ENCODE assay signal across 1 cellular context in the genomic region with DNA sequence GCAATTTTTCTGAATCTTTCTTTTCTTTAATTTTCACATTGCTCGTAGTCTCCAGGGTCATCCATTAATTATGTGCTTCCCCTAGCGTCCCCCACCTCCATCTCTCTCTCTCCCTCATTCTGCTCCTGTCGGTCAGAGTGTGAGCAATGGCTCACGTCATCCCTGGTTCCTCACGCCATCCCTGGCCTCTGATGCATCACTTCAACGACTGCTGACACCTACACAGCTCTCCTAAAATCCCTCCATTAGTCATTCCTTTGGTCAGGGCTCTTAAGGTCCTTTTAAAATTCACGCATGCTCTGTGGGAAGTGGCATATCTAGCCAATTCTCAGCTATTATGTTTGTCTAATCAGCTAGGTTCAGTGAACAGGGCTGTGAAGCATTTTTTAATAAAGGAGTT.
TF ChIP-seq lines count a peak whose summit lies in the region.

No MANE protein-coding gene starts in this region.

TF ChIP-seq in GM23338, 12 proteins besides CTCF, POLR2A, EP300 and RAD21:
- TF ChIP-seq, protein P1, sequence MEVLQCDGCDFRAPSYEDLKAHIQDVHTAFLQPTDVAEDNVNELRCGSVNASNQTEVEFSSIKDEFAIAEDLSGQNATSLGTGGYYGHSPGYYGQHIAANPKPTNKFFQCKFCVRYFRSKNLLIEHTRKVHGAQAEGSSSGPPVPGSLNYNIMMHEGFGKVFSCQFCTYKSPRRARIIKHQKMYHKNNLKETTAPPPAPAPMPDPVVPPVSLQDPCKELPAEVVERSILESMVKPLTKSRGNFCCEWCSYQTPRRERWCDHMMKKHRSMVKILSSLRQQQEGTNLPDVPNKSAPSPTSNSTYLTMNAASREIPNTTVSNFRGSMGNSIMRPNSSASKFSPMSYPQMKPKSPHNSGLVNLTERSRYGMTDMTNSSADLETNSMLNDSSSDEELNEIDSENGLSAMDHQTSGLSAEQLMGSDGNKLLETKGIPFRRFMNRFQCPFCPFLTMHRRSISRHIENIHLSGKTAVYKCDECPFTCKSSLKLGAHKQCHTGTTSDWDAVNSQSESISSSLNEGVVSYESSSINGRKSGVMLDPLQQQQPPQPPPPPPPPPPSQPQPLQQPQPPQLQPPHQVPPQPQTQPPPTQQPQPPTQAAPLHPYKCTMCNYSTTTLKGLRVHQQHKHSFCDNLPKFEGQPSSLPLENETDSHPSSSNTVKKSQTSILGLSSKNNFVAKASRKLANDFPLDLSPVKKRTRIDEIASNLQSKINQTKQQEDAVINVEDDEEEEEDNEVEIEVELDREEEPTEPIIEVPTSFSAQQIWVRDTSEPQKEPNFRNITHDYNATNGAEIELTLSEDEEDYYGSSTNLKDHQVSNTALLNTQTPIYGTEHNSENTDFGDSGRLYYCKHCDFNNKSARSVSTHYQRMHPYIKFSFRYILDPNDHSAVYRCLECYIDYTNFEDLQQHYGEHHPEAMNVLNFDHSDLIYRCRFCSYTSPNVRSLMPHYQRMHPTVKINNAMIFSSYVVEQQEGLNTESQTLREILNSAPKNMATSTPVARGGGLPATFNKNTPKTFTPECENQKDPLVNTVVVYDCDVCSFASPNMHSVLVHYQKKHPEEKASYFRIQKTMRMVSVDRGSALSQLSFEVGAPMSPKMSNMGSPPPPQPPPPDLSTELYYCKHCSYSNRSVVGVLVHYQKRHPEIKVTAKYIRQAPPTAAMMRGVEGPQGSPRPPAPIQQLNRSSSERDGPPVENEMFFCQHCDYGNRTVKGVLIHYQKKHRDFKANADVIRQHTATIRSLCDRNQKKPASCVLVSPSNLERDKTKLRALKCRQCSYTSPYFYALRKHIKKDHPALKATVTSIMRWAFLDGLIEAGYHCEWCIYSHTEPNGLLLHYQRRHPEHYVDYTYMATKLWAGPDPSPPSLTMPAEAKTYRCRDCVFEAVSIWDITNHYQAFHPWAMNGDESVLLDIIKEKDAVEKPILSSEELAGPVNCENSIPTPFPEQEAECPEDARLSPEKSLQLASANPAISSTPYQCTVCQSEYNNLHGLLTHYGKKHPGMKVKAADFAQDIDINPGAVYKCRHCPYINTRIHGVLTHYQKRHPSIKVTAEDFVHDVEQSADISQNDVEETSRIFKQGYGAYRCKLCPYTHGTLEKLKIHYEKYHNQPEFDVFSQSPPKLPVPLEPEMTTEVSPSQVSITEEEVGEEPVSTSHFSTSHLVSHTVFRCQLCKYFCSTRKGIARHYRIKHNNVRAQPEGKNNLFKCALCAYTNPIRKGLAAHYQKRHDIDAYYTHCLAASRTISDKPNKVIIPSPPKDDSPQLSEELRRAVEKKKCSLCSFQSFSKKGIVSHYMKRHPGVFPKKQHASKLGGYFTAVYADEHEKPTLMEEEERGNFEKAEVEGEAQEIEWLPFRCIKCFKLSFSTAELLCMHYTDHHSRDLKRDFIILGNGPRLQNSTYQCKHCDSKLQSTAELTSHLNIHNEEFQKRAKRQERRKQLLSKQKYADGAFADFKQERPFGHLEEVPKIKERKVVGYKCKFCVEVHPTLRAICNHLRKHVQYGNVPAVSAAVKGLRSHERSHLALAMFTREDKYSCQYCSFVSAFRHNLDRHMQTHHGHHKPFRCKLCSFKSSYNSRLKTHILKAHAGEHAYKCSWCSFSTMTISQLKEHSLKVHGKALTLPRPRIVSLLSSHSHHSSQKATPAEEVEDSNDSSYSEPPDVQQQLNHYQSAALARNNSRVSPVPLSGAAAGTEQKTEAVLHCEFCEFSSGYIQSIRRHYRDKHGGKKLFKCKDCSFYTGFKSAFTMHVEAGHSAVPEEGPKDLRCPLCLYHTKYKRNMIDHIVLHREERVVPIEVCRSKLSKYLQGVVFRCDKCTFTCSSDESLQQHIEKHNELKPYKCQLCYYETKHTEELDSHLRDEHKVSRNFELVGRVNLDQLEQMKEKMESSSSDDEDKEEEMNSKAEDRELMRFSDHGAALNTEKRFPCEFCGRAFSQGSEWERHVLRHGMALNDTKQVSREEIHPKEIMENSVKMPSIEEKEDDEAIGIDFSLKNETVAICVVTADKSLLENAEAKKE (CRISPR knock-in tag; IDR thresholded peaks at IDR 0.05) = no peak
- TF ChIP-seq STAT1 (IDR thresholded peaks at IDR 0.05; ENCODE audit: unreplicated experiment) (no peak), JUNB (IDR thresholded peaks at IDR 0.05; ENCODE audit: unreplicated experiment) (no peak), CREB1 (CRISPR knock-in tag; IDR thresholded peaks at IDR 0.05; ENCODE audit: low read depth) (no peak), EZH2 (IDR thresholded peaks at IDR 0.05; ENCODE audit: low read depth, unreplicated experiment) (no peak), NANOG (IDR thresholded peaks at IDR 0.05; ENCODE audit: borderline replicate concordance) (no peak), EZH2phosphoT487 (IDR thresholded peaks at IDR 0.05; ENCODE audit: unreplicated experiment) (no peak), ZNF114 (CRISPR knock-in tag; IDR thresholded peaks at IDR 0.05) (no peak), POLR2AphosphoS5 (IDR thresholded peaks at IDR 0.05; ENCODE audit: low read depth) (no peak), ZNF331 (CRISPR knock-in tag; IDR thresholded peaks at IDR 0.05; ENCODE audit: low read depth) (no peak)
- TF ChIP-seq, protein P2, sequence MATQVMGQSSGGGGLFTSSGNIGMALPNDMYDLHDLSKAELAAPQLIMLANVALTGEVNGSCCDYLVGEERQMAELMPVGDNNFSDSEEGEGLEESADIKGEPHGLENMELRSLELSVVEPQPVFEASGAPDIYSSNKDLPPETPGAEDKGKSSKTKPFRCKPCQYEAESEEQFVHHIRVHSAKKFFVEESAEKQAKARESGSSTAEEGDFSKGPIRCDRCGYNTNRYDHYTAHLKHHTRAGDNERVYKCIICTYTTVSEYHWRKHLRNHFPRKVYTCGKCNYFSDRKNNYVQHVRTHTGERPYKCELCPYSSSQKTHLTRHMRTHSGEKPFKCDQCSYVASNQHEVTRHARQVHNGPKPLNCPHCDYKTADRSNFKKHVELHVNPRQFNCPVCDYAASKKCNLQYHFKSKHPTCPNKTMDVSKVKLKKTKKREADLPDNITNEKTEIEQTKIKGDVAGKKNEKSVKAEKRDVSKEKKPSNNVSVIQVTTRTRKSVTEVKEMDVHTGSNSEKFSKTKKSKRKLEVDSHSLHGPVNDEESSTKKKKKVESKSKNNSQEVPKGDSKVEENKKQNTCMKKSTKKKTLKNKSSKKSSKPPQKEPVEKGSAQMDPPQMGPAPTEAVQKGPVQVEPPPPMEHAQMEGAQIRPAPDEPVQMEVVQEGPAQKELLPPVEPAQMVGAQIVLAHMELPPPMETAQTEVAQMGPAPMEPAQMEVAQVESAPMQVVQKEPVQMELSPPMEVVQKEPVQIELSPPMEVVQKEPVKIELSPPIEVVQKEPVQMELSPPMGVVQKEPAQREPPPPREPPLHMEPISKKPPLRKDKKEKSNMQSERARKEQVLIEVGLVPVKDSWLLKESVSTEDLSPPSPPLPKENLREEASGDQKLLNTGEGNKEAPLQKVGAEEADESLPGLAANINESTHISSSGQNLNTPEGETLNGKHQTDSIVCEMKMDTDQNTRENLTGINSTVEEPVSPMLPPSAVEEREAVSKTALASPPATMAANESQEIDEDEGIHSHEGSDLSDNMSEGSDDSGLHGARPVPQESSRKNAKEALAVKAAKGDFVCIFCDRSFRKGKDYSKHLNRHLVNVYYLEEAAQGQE (IDR thresholded peaks at IDR 0.05; ENCODE audit: unreplicated experiment) = no peak
- TF ChIP-seq, protein P3, sequence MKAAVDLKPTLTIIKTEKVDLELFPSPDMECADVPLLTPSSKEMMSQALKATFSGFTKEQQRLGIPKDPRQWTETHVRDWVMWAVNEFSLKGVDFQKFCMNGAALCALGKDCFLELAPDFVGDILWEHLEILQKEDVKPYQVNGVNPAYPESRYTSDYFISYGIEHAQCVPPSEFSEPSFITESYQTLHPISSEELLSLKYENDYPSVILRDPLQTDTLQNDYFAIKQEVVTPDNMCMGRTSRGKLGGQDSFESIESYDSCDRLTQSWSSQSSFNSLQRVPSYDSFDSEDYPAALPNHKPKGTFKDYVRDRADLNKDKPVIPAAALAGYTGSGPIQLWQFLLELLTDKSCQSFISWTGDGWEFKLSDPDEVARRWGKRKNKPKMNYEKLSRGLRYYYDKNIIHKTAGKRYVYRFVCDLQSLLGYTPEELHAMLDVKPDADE (IDR thresholded peaks at IDR 0.05) = no peak
